In the genomic region with DNA sequence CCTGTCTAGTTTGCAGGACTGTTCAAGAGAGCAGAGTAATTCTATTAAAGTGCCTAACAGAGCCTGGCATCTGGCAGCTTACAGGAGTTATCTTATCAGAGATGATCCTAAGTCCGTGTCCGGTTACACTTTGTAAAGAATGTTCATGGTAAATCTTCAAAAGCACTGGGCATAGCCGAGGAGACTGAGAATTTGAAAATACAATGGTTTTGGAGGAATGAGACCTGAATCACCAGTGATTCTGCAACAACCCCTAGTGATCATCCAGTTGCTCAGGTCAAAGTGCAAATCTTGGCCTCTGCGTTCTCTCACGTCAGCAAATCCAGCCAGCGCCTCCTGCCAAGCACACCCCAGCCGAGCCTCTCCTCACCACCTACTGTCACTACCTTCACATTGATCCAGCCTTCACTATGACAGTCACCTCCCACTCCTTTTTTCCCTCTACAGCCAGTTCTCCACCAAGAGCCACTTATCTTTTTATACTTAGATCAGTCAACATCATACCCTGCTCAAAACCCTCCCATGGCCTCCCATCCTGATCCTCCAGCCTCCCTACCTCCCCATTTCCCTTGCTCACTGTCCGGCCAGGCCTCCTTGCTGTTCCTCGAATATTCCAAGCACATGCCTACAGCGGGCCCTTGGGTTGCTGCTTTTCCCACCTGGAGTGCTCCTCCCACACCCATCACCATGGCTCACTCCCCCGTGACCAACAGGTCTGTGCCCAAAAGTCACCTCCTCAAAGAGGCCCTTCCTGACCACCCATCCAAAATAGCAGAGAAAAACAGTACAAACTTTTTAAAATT, we compare ENCODE assay signal across 1 cellular context.
TF ChIP-seq lines count a peak whose summit lies in the region.

No MANE protein-coding gene starts in this region.

TF ChIP-seq in HepG2, 621 proteins besides CTCF, POLR2A, EP300 and RAD21 (continued from another document and continues in another):
- TF ChIP-seq BRF2 (CRISPR knock-in tag; IDR thresholded peaks at IDR 0.05) (no peak), PHF20 (CRISPR knock-in tag; IDR thresholded peaks at IDR 0.05) (no peak), NFYB (CRISPR knock-in tag; IDR thresholded peaks at IDR 0.05) (no peak), THAP9 (CRISPR knock-in tag; IDR thresholded peaks at IDR 0.05; ENCODE audit: borderline replicate concordance) (no peak; the same call in 1 of the 2 replicates), ZC3H4 (CRISPR knock-in tag; IDR thresholded peaks at IDR 0.05; ENCODE audit: borderline replicate concordance) (no peak), ZNF619 (CRISPR knock-in tag; IDR thresholded peaks at IDR 0.05) (no peak), ZNF761 (CRISPR knock-in tag; conservative IDR thresholded peaks at IDR 0.05) (peak; percentile 61; the same call in 1 of the 2 replicates), SNRNP70 (IDR thresholded peaks at IDR 0.05; ENCODE audit: low read depth, low read length) (no peak), STAT5B (CRISPR knock-in tag; IDR thresholded peaks at IDR 0.05) (no peak), MXD4 (CRISPR knock-in tag; IDR thresholded peaks at IDR 0.05) (peak; percentile 59; the same call in 1 of the 2 replicates), REXO4 (CRISPR knock-in tag; IDR thresholded peaks at IDR 0.05; ENCODE audit: borderline replicate concordance) (no peak), ZNF713 (CRISPR knock-in tag; IDR thresholded peaks at IDR 0.05) (0 out of 2 replicates have a peak, but pooled peaks have one; percentile 38), SRSF9 (IDR thresholded peaks at IDR 0.05; ENCODE audit: borderline replicate concordance, insufficient read depth, low read depth, low read length, poor library complexity, severe bottlenecking) (no peak), SMAD3 (CRISPR knock-in tag; IDR thresholded peaks at IDR 0.05) (peak; percentile 44), ATF7 (IDR thresholded peaks at IDR 0.05) (no peak), ATF7 (CRISPR knock-in tag; IDR thresholded peaks at IDR 0.05) (peak; percentile 67; the same call in 1 of the 2 replicates), ZNF274 (CRISPR knock-in tag; IDR thresholded peaks at IDR 0.05) (peak; percentile 63; the same call in 1 of the 2 replicates), ZNF792 (CRISPR knock-in tag; IDR thresholded peaks at IDR 0.05) (peak; percentile 73; the same call in 1 of the 2 replicates), RORA (CRISPR knock-in tag; IDR thresholded peaks at IDR 0.05) (no peak), ZNF414 (CRISPR knock-in tag; IDR thresholded peaks at IDR 0.05) (0 out of 2 replicates have a peak, but pooled peaks have one; percentile 60), ZNF674 (CRISPR knock-in tag; IDR thresholded peaks at IDR 0.05; ENCODE audit: low read depth) (no peak), SP140L (CRISPR knock-in tag; IDR thresholded peaks at IDR 0.05; ENCODE audit: borderline replicate concordance) (no peak), ZNF850 (CRISPR knock-in tag; conservative IDR thresholded peaks at IDR 0.05) (no peak), ZSCAN12 (CRISPR knock-in tag; IDR thresholded peaks at IDR 0.05) (no peak), ZIK1 (CRISPR knock-in tag; IDR thresholded peaks at IDR 0.05; ENCODE audit: borderline replicate concordance, low read depth) (no peak), NCOR1 (IDR thresholded peaks at IDR 0.05; ENCODE audit: borderline replicate concordance, low read length) (peak; percentile 78), ELF4 (CRISPR knock-in tag; IDR thresholded peaks at IDR 0.05; ENCODE audit: borderline replicate concordance) (no peak), ZNF446 (CRISPR knock-in tag; IDR thresholded peaks at IDR 0.05) (no peak), ZSCAN20 (CRISPR knock-in tag; IDR thresholded peaks at IDR 0.05; ENCODE audit: borderline replicate concordance) (no peak), ZNF883 (CRISPR knock-in tag; IDR thresholded peaks at IDR 0.05; ENCODE audit: not compliant biosample characterization) (no peak), ZC3H13 (CRISPR knock-in tag; IDR thresholded peaks at IDR 0.05) (no peak), ZNF251 (CRISPR knock-in tag; IDR thresholded peaks at IDR 0.05) (no peak), HNRNPUL1 (IDR thresholded peaks at IDR 0.05; ENCODE audit: low read depth, low read length) (no peak), SMAD1 (CRISPR knock-in tag; IDR thresholded peaks at IDR 0.05; ENCODE audit: borderline replicate concordance, low read depth) (no peak), AGO1 (IDR thresholded peaks at IDR 0.05; ENCODE audit: low read depth, low read length, poor library complexity, severe bottlenecking) (no peak)
- TF ChIP-seq, protein P1, sequence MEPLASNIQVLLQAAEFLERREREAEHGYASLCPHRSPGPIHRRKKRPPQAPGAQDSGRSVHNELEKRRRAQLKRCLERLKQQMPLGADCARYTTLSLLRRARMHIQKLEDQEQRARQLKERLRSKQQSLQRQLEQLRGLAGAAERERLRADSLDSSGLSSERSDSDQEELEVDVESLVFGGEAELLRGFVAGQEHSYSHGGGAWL (CRISPR knock-in tag; IDR thresholded peaks at IDR 0.05), result peak; percentile 49; the same call in 1 of the 2 replicates
- TF ChIP-seq, protein P2, sequence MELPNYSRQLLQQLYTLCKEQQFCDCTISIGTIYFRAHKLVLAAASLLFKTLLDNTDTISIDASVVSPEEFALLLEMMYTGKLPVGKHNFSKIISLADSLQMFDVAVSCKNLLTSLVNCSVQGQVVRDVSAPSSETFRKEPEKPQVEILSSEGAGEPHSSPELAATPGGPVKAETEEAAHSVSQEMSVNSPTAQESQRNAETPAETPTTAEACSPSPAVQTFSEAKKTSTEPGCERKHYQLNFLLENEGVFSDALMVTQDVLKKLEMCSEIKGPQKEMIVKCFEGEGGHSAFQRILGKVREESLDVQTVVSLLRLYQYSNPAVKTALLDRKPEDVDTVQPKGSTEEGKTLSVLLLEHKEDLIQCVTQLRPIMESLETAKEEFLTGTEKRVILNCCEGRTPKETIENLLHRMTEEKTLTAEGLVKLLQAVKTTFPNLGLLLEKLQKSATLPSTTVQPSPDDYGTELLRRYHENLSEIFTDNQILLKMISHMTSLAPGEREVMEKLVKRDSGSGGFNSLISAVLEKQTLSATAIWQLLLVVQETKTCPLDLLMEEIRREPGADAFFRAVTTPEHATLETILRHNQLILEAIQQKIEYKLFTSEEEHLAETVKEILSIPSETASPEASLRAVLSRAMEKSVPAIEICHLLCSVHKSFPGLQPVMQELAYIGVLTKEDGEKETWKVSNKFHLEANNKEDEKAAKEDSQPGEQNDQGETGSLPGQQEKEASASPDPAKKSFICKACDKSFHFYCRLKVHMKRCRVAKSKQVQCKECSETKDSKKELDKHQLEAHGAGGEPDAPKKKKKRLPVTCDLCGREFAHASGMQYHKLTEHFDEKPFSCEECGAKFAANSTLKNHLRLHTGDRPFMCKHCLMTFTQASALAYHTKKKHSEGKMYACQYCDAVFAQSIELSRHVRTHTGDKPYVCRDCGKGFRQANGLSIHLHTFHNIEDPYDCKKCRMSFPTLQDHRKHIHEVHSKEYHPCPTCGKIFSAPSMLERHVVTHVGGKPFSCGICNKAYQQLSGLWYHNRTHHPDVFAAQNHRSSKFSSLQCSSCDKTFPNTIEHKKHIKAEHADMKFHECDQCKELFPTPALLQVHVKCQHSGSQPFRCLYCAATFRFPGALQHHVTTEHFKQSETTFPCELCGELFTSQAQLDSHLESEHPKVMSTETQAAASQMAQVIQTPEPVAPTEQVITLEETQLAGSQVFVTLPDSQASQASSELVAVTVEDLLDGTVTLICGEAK (IDR thresholded peaks at IDR 0.05), result no peak
- TF ChIP-seq, protein P2 (CRISPR knock-in tag; IDR thresholded peaks at IDR 0.05), result peak; percentile 59; the same call in 1 of the 2 replicates
- TF ChIP-seq, protein P3, sequence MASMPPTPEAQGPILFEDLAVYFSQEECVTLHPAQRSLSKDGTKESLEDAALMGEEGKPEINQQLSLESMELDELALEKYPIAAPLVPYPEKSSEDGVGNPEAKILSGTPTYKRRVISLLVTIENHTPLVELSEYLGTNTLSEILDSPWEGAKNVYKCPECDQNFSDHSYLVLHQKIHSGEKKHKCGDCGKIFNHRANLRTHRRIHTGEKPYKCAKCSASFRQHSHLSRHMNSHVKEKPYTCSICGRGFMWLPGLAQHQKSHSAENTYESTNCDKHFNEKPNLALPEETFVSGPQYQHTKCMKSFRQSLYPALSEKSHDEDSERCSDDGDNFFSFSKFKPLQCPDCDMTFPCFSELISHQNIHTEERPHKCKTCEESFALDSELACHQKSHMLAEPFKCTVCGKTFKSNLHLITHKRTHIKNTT (CRISPR knock-in tag; IDR thresholded peaks at IDR 0.05), result no peak
- TF ChIP-seq, protein P4, sequence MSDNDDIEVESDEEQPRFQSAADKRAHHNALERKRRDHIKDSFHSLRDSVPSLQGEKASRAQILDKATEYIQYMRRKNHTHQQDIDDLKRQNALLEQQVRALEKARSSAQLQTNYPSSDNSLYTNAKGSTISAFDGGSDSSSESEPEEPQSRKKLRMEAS (IDR thresholded peaks at IDR 0.05), result peak; percentile 60; the same call in 1 of the 2 replicates
- TF ChIP-seq, protein P5, sequence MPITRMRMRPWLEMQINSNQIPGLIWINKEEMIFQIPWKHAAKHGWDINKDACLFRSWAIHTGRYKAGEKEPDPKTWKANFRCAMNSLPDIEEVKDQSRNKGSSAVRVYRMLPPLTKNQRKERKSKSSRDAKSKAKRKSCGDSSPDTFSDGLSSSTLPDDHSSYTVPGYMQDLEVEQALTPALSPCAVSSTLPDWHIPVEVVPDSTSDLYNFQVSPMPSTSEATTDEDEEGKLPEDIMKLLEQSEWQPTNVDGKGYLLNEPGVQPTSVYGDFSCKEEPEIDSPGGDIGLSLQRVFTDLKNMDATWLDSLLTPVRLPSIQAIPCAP (CRISPR knock-in tag; IDR thresholded peaks at IDR 0.05; ENCODE audit: low read depth), result 0 out of 2 replicates have a peak, but pooled peaks have one; percentile 75
- TF ChIP-seq, protein P6, sequence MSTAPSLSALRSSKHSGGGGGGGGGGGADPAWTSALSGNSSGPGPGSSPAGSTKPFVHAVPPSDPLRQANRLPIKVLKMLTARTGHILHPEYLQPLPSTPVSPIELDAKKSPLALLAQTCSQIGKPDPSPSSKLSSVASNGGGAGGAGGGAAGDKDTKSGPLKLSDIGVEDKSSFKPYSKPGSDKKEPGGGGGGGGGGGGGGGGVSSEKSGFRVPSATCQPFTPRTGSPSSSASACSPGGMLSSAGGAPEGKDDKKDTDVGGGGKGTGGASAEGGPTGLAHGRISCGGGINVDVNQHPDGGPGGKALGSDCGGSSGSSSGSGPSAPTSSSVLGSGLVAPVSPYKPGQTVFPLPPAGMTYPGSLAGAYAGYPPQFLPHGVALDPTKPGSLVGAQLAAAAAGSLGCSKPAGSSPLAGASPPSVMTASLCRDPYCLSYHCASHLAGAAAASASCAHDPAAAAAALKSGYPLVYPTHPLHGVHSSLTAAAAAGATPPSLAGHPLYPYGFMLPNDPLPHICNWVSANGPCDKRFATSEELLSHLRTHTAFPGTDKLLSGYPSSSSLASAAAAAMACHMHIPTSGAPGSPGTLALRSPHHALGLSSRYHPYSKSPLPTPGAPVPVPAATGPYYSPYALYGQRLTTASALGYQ (CRISPR knock-in tag; IDR thresholded peaks at IDR 0.05), result no peak
